Comparison of ENCODE assay signal across 10 cellular contexts in the genomic region with DNA sequence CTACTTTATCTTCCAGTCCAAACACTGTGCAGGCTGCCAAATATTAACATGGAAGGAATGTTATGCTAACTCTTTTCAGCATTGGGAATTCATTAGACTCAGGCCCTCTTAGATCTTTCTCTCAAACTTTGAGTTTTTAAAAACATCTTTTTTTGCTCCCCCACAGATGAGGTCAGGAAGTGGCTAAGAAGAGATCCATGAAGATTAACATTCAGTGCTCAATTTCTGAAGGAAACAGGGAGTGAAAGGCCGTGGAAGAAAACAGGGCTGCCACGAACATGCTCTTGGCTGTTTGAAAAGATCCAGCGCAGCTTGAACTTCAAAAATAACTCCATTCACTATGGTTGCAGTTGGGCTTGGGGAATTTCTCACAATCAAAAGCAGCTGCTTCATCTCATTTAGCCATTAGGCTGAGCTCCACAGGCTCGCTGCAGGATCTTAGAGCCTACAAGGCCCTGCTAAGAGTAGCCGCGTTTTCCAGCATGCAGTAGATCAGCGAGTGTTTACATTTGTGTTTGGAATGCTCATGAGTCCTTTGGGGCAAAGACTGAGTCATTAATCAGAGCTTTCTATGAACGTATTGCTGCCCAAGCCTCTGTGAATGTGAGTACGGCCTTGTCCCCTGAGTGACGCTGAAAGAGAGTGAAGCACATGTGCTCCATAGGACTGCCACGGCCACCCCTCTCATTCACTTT. TPM values are rescaled to one million over a fixed set of nuclear protein-coding genes. Genes with fewer than 3 reads are reported as not detected.
A peak's percentile ranks its signal among the peaks of the same experiment; 100 is the strongest.
DNase-seq lines count a peak whose midpoint lies in the region.
"Had no signal": no experiment of that assay in that cellular context is flagged by ENCODE, and none has a peak within 500 bp of the region (broad histone marks: within the 10 kb centered on the region; RNA-seq: fewer than 3 reads in every experiment).

No MANE protein-coding gene starts in this region.

- peak overlapping the region; percentile 56 for H3K56ac ChIP-seq in mesendoderm (ENCODE audit: low read length)

- no peaks in the 10 kb centered on the region for H3K27me3 ChIP-seq in mesendoderm (ENCODE audit: insufficient read depth, low read length, poor library complexity)

- H3K4me3 ChIP-seq in mesendoderm (ENCODE audit: low read length): no peak overlapping the region
- H3K4me3 ChIP-seq: GM12878 had no signal

- no peaks in the 10 kb centered on the region for H3K79me2 ChIP-seq in mesendoderm (ENCODE audit: control insufficient read depth, insufficient read depth, low read length)

- no peak overlapping the region for H3K23ac ChIP-seq in mesendoderm (ENCODE audit: low read length)

- no peak overlapping the region for H3K4me2 ChIP-seq in mesendoderm (ENCODE audit: low read length)

- H3K18ac ChIP-seq in mesendoderm (ENCODE audit: low read length): no peak overlapping the region

- H3K4ac ChIP-seq in mesendoderm (ENCODE audit: low read depth, low read length): no peak overlapping the region

- H4K8ac ChIP-seq in mesendoderm (ENCODE audit: low read depth, low read length): no peak overlapping the region

- no peaks in the 10 kb centered on the region for H3K79me1 ChIP-seq in mesendoderm (ENCODE audit: low read length)

- H2BK120ac ChIP-seq in mesendoderm (ENCODE audit: low read depth, low read length): no peak overlapping the region

- H3K9ac ChIP-seq in mesendoderm (ENCODE audit: low read length): no peak overlapping the region

- peaks cover 9% of the 10 kb centered on the region for H3K4me1 ChIP-seq in mesendoderm (ENCODE audit: control insufficient read depth, low read depth, low read length)

- no peak overlapping the region for H2BK15ac ChIP-seq in mesendoderm (replicated peaks; ENCODE audit: low read depth)

- no peak overlapping the region for H2BK5ac ChIP-seq in mesendoderm (ENCODE audit: low read length)

- no peak overlapping the region for H4K5ac ChIP-seq in mesendoderm (ENCODE audit: low read length)

- no CpG with 5 or more reads among the region's 11 CpGs for WGBS in mesendoderm (ENCODE audit: extremely low coverage, insufficient coverage, low lambda C conversion rate)

- DNase-seq in HuH-7.5 (ENCODE audit: low spot score): peak; percentile 39
- peak; percentile 89 for DNase-seq in dedifferentiated amniotic fluid mesenchymal stem cell (ENCODE audit: extremely low spot score)
- DNase-seq in mesendoderm: peak; percentile 25
- DNase-seq in NCI-H2029 treated with DMSO at 0.1 percent for 48 hours (lab: John Stamatoyannopoulos, UW): no peak
- no peak for DNase-seq in NCI-H1930 (lab: John Stamatoyannopoulos, UW)
- no peak for DNase-seq in NCI-H2227 treated with DMSO at 0.1 percent for 48 hours (lab: John Stamatoyannopoulos, UW)
- DNase-seq in SHP77 (lab: John Stamatoyannopoulos, UW): no peak
- DNase-seq: NCI-H146 had no signal

- no peak overlapping the region for H2AK5ac ChIP-seq in mesendoderm (ENCODE audit: low read length)

- no peaks in the 10 kb centered on the region for H3K36me3 ChIP-seq in mesendoderm (ENCODE audit: control insufficient read depth, insufficient read depth, low read length)

- no peak overlapping the region for H3K27ac ChIP-seq in mesendoderm (ENCODE audit: low read depth, low read length)
- peak overlapping the region; percentile 28 for H3K27ac ChIP-seq in temporal lobe (ENCODE audit: low read depth, low read length)

RNA-seq across cellular contexts. Expression of gene TNS3, which starts 41.2 kb away (rescaled TPM):
- polyA plus RNA-seq in mesendoderm (2013, experiment 1 of 2): 7.2 TPM
- polyA plus RNA-seq in mesendoderm (2013, experiment 2 of 2): 7.8 TPM
- 7.4 TPM for total RNA-seq in temporal lobe

Comparison
In these comparisons a context has a peak if more than half of its experiments do, and no peak if none do; other contexts are left out.
1. DNase-seq: peak in HuH-7.5 (single experiment), dedifferentiated amniotic fluid mesenchymal stem cell (single experiment) and mesendoderm (single experiment); none in NCI-H2029 treated with DMSO at 0.1 percent for 48 hours (single experiment), NCI-H1930 (0 of 2), NCI-H2227 treated with DMSO at 0.1 percent for 48 hours (single experiment) and SHP77 (0 of 2).